ENCODE assay signal across 27 cellular contexts in genomic region chr3:41111011-41111410, GRCh38.
A peak's percentile ranks its signal among the peaks of the same experiment; 100 is the strongest.
DNase-seq lines count a peak whose midpoint lies in the region; ATAC-seq, FAIRE-seq and TF ChIP-seq lines count a peak whose summit lies in the region.
"Had no signal": no experiment of that assay in that cellular context is flagged by ENCODE, and none has a peak within 500 bp of the region (broad histone marks: within the 10 kb centered on the region; RNA-seq: fewer than 3 reads in every experiment).

No MANE protein-coding gene starts in this region.

- H3K27me3 ChIP-seq in endodermal cell (ENCODE audit: control insufficient read depth, insufficient read depth, low read length, poor library complexity, severe bottlenecking) (no peaks in the 10 kb centered on the region), small intestine (ENCODE audit: control insufficient read depth in 2 of 2, insufficient read depth in 2 of 2, low read length in 2 of 2) (no peaks in the 10 kb centered on the region), MG63 (no peaks in the 10 kb centered on the region)
- H3K27me3 ChIP-seq: adrenal gland, body of pancreas, pancreas, tibial nerve had no signal

- peaks cover 21% of the 10 kb centered on the region for H3K4me1 Mint-ChIP-seq in endodermal cell
- H3K4me1 Mint-ChIP-seq: activated CD8-positive, alpha-beta memory T cell treated with anti-CD3 and anti-CD28 coated beads, Interleukin-2, amount 10 ng/mL, durations not matched to agents 7 days and 5 days had no signal

- H3K27me3 Mint-ChIP-seq in endodermal cell (ENCODE audit: insufficient read depth), result no peaks in the 10 kb centered on the region

- no peak for DNase-seq in Right ventricle myocardium inferior (ENCODE audit: missing footprints)
- no peak for DNase-seq in Right ventricle myocardium superior
- DNase-seq in NB4 (ENCODE audit: low read depth), result peak; percentile 86
- DNase-seq in endodermal cell, result peak; percentile 34
- peak; percentile 22 for DNase-seq in small intestine
- no peak for DNase-seq in MG63
- DNase-seq in NCI-H2081 (lab: John Stamatoyannopoulos, UW), result no peak
- no peak for DNase-seq in KG1 (lab: John Stamatoyannopoulos, UW)
- DNase-seq: activated CD4-positive, alpha-beta T cell treated with anti-CD3 and anti-CD28 coated beads, Interleukin-2, amount 50 U/mL, for 1 hour; activated CD8-positive, alpha-beta memory T cell treated with anti-CD3 and anti-CD28 coated beads, Interleukin-2, amount 10 ng/mL, durations not matched to agents 7 days and 5 days; activated naive CD4-positive, alpha-beta T cell; activated T-cell treated with anti-CD3 and anti-CD28 coated beads, Interleukin-2, amount 50 U/mL, for 72 hours; adrenal gland; body of pancreas; lower lobe of right lung; NCI-H1092; NCI-H1930; NCI-H526 treated with DMSO at 0.1 percent for 48 hours; pancreas; retina; RPMI8226; spleen had no signal

- H3K27ac ChIP-seq in endodermal cell (ENCODE audit: low read depth, low read length) (no peak overlapping the region), small intestine (ENCODE audit: low read depth in 1 of 2, low read length in 1 of 2) (no peak overlapping the region)
- H3K27ac ChIP-seq: adrenal gland, body of pancreas, KMS-11, lower lobe of right lung, pancreas, spleen, tibial nerve had no signal

- H3K4me1 ChIP-seq in endodermal cell (ENCODE audit: control insufficient read depth, insufficient read depth, low read length) (no peaks in the 10 kb centered on the region), small intestine (ENCODE audit: control insufficient read depth in 2 of 2, insufficient read depth in 1 of 2, low read depth in 1 of 2, low read length in 1 of 2) (peaks cover 0 to 5% of the 10 kb centered on the region in 2 donors)
- H3K4me1 ChIP-seq: adrenal gland, body of pancreas, HAP-1, lower lobe of right lung, pancreas, tibial nerve had no signal

- no peak overlapping the region for H3K9ac ChIP-seq in endodermal cell (ENCODE audit: extremely low read depth, low read length, poor library complexity, severe bottlenecking)
- H3K9ac ChIP-seq: KMS-11 had no signal

- no peaks in the 10 kb centered on the region for H3K9me3 Mint-ChIP-seq in endodermal cell

- H3K36me3 Mint-ChIP-seq in endodermal cell (ENCODE audit: low read depth), result no peaks in the 10 kb centered on the region
- H3K36me3 Mint-ChIP-seq: activated CD8-positive, alpha-beta memory T cell treated with anti-CD3 and anti-CD28 coated beads, Interleukin-2, amount 10 ng/mL, durations not matched to agents 7 days and 5 days had no signal

- H3K4me3 ChIP-seq in NB4 (ENCODE audit: low read depth, low read length) (no peak overlapping the region), endodermal cell (ENCODE audit: low read length) (no peak overlapping the region), small intestine (ENCODE audit: low read depth in 1 of 2, low read length in 2 of 2) (no peak overlapping the region), MG63 (no peak overlapping the region)
- H3K4me3 ChIP-seq: adrenal gland, body of pancreas, HAP-1, lower lobe of right lung, pancreas, spleen, tibial nerve had no signal

- no peak overlapping the region for H3K27ac Mint-ChIP-seq in endodermal cell
- H3K27ac Mint-ChIP-seq: activated CD8-positive, alpha-beta memory T cell treated with anti-CD3 and anti-CD28 coated beads, Interleukin-2, amount 10 ng/mL, durations not matched to agents 7 days and 5 days; activated T-cell treated with anti-CD3 and anti-CD28 coated beads, Interleukin-2, amount 50 U/mL, for 72 hours had no signal

- FAIRE-seq in small intestine (lab: Jason Lieb, UNC), result no peak
- FAIRE-seq: GM19239, pancreas had no signal

- no peak overlapping the region for H3K4me3 Mint-ChIP-seq in endodermal cell
- H3K4me3 Mint-ChIP-seq: activated CD8-positive, alpha-beta memory T cell treated with anti-CD3 and anti-CD28 coated beads, Interleukin-2, amount 10 ng/mL, durations not matched to agents 7 days and 5 days; activated T-cell treated with anti-CD3 and anti-CD28 coated beads, Interleukin-2, amount 50 U/mL, for 72 hours; neural crest cell had no signal

- peak; percentile 28 for ATAC-seq in Right ventricle myocardium inferior
- ATAC-seq in Right ventricle myocardium superior (ENCODE audit: poor library complexity), result no peak
- ATAC-seq: activated CD8-positive, alpha-beta memory T cell treated with anti-CD3 and anti-CD28 coated beads, Interleukin-2, amount 10 ng/mL, durations not matched to agents 7 days and 5 days; activated T-cell treated with anti-CD3 and anti-CD28 coated beads, Interleukin-2, amount 50 U/mL, for 72 hours; body of pancreas; pancreas had no signal

- TF ChIP-seq CTCF in NB4 (IDR thresholded peaks at IDR 0.05; ENCODE audit: low read depth, low read length) (no peak), endodermal cell (conservative IDR thresholded peaks at IDR 0.05) (no peak)

- intact Hi-C loops in Right ventricle myocardium inferior (cut with DNase I), result no loop called here
- intact Hi-C loops in Right ventricle myocardium superior (cut with DNase I), result no loop called here

- H3K36me3 ChIP-seq in endodermal cell (ENCODE audit: control insufficient read depth, insufficient read depth, low read length) (no peaks in the 10 kb centered on the region), small intestine (ENCODE audit: control insufficient read depth in 2 of 2, insufficient read depth in 2 of 2, low read length in 2 of 2) (no peaks in the 10 kb centered on the region), MG63 (no peaks in the 10 kb centered on the region)
- H3K36me3 ChIP-seq: adrenal gland, HAP-1, lower lobe of right lung, pancreas, spleen, tibial nerve had no signal

- WGBS in endodermal cell (ENCODE audit: insufficient coverage in 1 of 2, insufficient read length in 1 of 2), 2 experiments, result 88% methylated on average over 2 of the region's 2 CpGs; no CpG with 5 or more reads in 1 of the 2 experiments
- WGBS in small intestine, 3 donors, result 75 to 92% (median 84%) methylated on average over 2 of the region's 2 CpGs

- no peak for TF ChIP-seq POLR2A in NB4 (IDR thresholded peaks at IDR 0.05; ENCODE audit: extremely low read depth, insufficient read length)

- H3K9me3 ChIP-seq in endodermal cell (ENCODE audit: control insufficient read depth, low read length) (no peaks in the 10 kb centered on the region), small intestine (ENCODE audit: control insufficient read depth, low read depth) (no peaks in the 10 kb centered on the region), MG63 (no peaks in the 10 kb centered on the region)
- H3K9me3 ChIP-seq: adrenal gland, body of pancreas, HAP-1, lower lobe of right lung, pancreas, spleen, tibial nerve had no signal

Comparison
In these comparisons a context has a peak if more than half of its experiments do, and no peak if none do; other contexts are left out.
1. DNase-seq: peak in NB4 (single experiment), endodermal cell (single experiment) and small intestine (single experiment); none in Right ventricle myocardium inferior (single experiment), Right ventricle myocardium superior (single experiment), MG63 (single experiment), NCI-H2081 (0 of 2) and KG1 (single experiment).